In the genomic region with DNA sequence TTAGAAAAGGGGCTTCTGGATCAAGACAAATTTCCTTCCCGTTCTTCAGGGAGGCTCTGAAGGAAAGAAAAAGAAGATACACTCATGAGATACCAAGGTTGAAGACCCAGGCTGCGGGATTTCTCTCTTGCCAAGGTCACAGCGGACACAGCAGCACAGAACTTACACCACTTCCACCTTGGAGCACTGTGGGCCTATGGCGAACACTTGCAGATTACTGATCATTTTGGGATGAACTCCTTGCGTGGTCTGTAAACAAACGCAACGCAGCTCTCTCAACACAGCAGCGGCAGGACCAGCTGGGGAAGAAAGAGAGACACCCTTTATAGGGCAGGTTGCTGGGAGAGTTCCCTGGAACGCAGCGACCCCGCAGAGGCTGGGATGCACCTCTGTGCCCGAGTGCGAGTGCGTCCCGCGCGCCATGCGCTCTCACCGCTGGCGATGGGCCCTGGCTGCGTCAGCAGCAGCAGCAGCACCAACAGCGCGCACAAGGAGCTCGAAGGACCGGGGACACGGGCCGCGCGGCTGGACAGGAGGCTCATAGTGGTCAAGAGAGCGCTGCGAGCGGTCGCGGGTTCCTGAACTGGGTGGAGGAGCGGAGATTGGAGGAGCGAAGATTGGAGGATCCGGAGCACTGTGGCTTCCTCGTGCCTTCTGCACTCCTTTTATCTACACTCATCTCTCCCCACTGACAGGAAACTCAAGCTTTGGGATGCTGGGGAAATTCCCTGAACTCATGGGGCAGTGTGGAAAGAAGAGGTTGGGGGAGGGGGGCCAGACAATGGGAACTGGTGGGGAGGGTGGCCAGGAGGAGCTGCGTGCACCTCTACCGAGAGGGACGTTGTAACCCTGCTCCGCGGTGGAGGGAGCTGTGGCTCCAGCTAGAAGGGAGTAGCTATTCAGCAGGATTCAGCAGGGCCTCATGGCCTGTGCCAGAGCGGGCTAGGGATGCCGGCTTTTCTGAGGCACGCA, we compare ENCODE assay signal across 8 cellular contexts. TPM values are rescaled to one million over a fixed set of nuclear protein-coding genes. Genes with fewer than 3 reads are reported as not detected.
A peak's percentile ranks its signal among the peaks of the same experiment; 100 is the strongest.
DNase-seq lines count a peak whose midpoint lies in the region; ATAC-seq and TF ChIP-seq lines count a peak whose summit lies in the region.

Gene CXCL5 (minus strand): TSS at position 638 of the 972 bp plus-strand sequence. CDS start 96 bp downstream, at position 542.

- TF ChIP-seq EP300 in sigmoid colon (IDR thresholded peaks at IDR 0.05): no peak
- TF ChIP-seq EP300 in gastroesophageal sphincter (IDR thresholded peaks at IDR 0.05): no peak

- TF ChIP-seq CTCF in sigmoid colon (IDR thresholded peaks at IDR 0.05) (no peak), gastroesophageal sphincter (IDR thresholded peaks at IDR 0.05) (no peak)

- H3K4me1 ChIP-seq in HUES48 (ENCODE audit: control insufficient read depth, insufficient read depth, low read length) (peaks cover 33% of the 10 kb centered on the region), duodenal mucosa (ENCODE audit: control insufficient read depth in 1 of 2, insufficient read depth in 2 of 2, low read length in 2 of 2) (peaks cover 4 to 6% of the 10 kb centered on the region in 2 donors), sigmoid colon (peaks cover 0 to 10% (median 7%) of the 10 kb centered on the region in 4 donors), gastroesophageal sphincter (peaks cover 0 to 6% (median 0%) of the 10 kb centered on the region in 3 donors)

- peak within 1 kb of the TSS; percentile 53 for H3K4me3 ChIP-seq in HUES48 (ENCODE audit: low read depth, low read length)
- peak within 1 kb of the TSS; percentile 49 to 63 for H3K4me3 ChIP-seq in duodenal mucosa (ENCODE audit: low read depth in 1 of 2, low read length in 2 of 2)
- H3K4me3 ChIP-seq in sigmoid colon: peak within 1 kb of the TSS in 3 of 4 donors; percentile 7 to 25 (median 24)
- H3K4me3 ChIP-seq in gastroesophageal sphincter: peak within 1 kb of the TSS in 1 of 2 donors; percentile 31

- H3K36me3 ChIP-seq in HUES48 (ENCODE audit: control insufficient read depth, insufficient read depth, low read length): no peaks in the 10 kb centered on the region
- H3K36me3 ChIP-seq in duodenal mucosa (ENCODE audit: control insufficient read depth in 1 of 2, insufficient read depth in 2 of 2, low read length in 2 of 2): no peaks in the 10 kb centered on the region
- H3K36me3 ChIP-seq in sigmoid colon: no peaks in the 10 kb centered on the region
- no peaks in the 10 kb centered on the region for H3K36me3 ChIP-seq in gastroesophageal sphincter

- H3K27ac ChIP-seq in HUES48 (ENCODE audit: low read depth, low read length) (no peak within 1 kb of the TSS), duodenal mucosa (ENCODE audit: low read depth, low read length) (no peak within 1 kb of the TSS), sigmoid colon (no peak within 1 kb of the TSS), gastroesophageal sphincter (no peak within 1 kb of the TSS)

- H3K9ac ChIP-seq in HUES48 (ENCODE audit: low read depth, low read length) (peak within 1 kb of the TSS; percentile 47), duodenal mucosa (ENCODE audit: low read depth in 1 of 2, low read length in 2 of 2) (no peak within 1 kb of the TSS)

- no peak for ATAC-seq in GM21723 (IDR thresholded peaks at IDR 0.05; ENCODE audit: unreplicated experiment)
- ATAC-seq in gastroesophageal sphincter: no peak

- WGBS in sigmoid colon, 2 donors: 40 to 85% methylated on average over 46 of the region's 46 CpGs
- whole genome bisulfite sequencing in gastroesophageal sphincter (ENCODE audit: low coverage in 1 of 2), 2 donors: 23 to 44% methylated on average over 3 to 20 of the region's 46 CpGs

- peaks cover 20% of the 10 kb centered on the region for H3K27me3 ChIP-seq in HUES48 (ENCODE audit: control insufficient read depth, insufficient read depth, low read length)
- peaks cover 0 to 4% of the 10 kb centered on the region in 2 donors for H3K27me3 ChIP-seq in duodenal mucosa (ENCODE audit: control insufficient read depth in 1 of 2, insufficient read depth in 2 of 2, low read length in 2 of 2)
- H3K27me3 ChIP-seq in sigmoid colon: peaks cover 0 to 10% (median 0%) of the 10 kb centered on the region in 3 donors
- peaks cover 10% of the 10 kb centered on the region for H3K27me3 ChIP-seq in gastroesophageal sphincter

- intact Hi-C loops in sigmoid colon (cut with DNase I): no loop called here

- TF ChIP-seq POLR2A in sigmoid colon (IDR thresholded peaks at IDR 0.05) (no peak), gastroesophageal sphincter (IDR thresholded peaks at IDR 0.05) (no peak)

- DNase-seq in iPS-NIHi11 (ENCODE audit: low spot score): peak; percentile 43
- DNase-seq in sigmoid colon: no peak
- DNase-seq in activated CD4-positive, alpha-beta T cell treated with anti-CD3 and anti-CD28 coated beads, Interleukin-2, amount 50 U/mL, for 1 hour: no peak
- DNase-seq in NCI-H187 treated with DMSO at 0.1 percent for 48 hours (lab: John Stamatoyannopoulos, UW): no peak

- H3K9me3 ChIP-seq in HUES48 (ENCODE audit: control insufficient read depth, insufficient read depth, low read length) (no peaks in the 10 kb centered on the region), duodenal mucosa (ENCODE audit: control insufficient read depth in 1 of 2, low read length in 2 of 2) (no peaks in the 10 kb centered on the region), sigmoid colon (no peaks in the 10 kb centered on the region), gastroesophageal sphincter (no peaks in the 10 kb centered on the region)

RNA-seq across cellular contexts. Expression of gene CXCL5, which starts in this region (rescaled TPM):
- not detected for total RNA-seq in sigmoid colon
- under 1 TPM in 2 of 3 donors, not detected in 1; 0.83 to 0.92 TPM for polyA plus RNA-seq in sigmoid colon
- 1 to 10 TPM in 1 of 4 donors, under 1 TPM in 2, not detected in 1; 0.19 to 1.3 (median 0.42) TPM for total RNA-seq in gastroesophageal sphincter
